Comparison of ENCODE assay signal across 11 cellular contexts in the genomic region with DNA sequence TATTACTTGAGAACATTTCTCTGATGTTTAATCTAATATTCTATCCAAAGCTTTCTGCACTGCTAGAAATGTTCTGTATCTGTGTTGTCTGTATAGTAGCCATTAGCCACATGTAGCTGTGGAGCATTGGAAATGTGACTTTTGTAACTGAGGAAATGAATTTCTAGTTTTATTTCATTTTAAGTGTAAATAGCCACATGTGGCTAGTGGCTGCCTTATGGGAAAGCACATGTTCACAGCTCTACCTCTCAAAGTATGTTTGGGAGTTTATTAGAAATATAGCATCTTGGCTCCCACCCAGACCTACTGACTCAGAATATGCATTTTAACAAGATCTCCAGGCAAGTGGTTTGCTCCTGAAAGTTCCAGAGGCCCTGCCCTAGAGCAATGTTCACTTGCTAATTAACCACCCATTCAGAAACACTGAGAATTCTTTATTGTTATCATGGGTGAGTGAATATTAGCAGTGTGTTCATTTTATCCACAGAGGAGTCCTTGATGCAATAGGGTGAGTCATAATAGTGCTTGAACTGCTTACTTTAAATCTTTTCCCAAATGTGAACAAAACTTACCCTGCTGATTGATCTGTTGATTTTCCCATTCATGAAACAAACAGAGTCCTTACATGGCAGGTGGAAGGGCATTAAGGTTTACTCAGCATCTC.
A peak's percentile ranks its signal among the peaks of the same experiment; 100 is the strongest.
DNase-seq lines count a peak whose midpoint lies in the region; ATAC-seq and TF ChIP-seq lines count a peak whose summit lies in the region.
"Had no signal": no experiment of that assay in that cellular context is flagged by ENCODE, and none has a peak within 500 bp of the region (broad histone marks: within the 10 kb centered on the region; RNA-seq: fewer than 3 reads in every experiment).

No MANE protein-coding gene starts in this region.

- H3K4me3 Mint-ChIP-seq in activated CD4-positive, alpha-beta T cell treated with anti-CD3 and anti-CD28 coated beads, Interleukin-2, amount 10 ng/mL, durations not matched to agents 7 days and 5 days, result no peak overlapping the region
- H3K4me3 Mint-ChIP-seq: central memory CD8-positive, alpha-beta T cell had no signal

- H3K36me3 ChIP-seq in HCT116 (ENCODE audit: control insufficient read depth in 1 of 2, insufficient read depth in 2 of 2, low read length in 2 of 2), result no peaks in the 10 kb centered on the region
- no peaks in the 10 kb centered on the region for H3K36me3 ChIP-seq in ovary

- H3K9me3 ChIP-seq in HCT116 (ENCODE audit: control insufficient read depth in 1 of 2, insufficient read depth in 1 of 2, low read depth in 1 of 2, low read length in 2 of 2) (no peaks in the 10 kb centered on the region), ovary (no peaks in the 10 kb centered on the region)

- no peak overlapping the region for H3K27ac ChIP-seq in HCT116 (ENCODE audit: low read depth, low read length)
- no peak overlapping the region for H3K27ac ChIP-seq in ovary

- H3K27me3 Mint-ChIP-seq in activated CD4-positive, alpha-beta T cell treated with anti-CD3 and anti-CD28 coated beads, Interleukin-2, amount 10 ng/mL, durations not matched to agents 7 days and 5 days, result no peaks in the 10 kb centered on the region
- H3K27me3 Mint-ChIP-seq: central memory CD8-positive, alpha-beta T cell had no signal

- intact Hi-C loops in HCT116 (cut with micrococcal nuclease), result no loop called here
- intact Hi-C loops in ovary (cut with DNase I), result no loop called here

- no peaks in the 10 kb centered on the region for H4K20me1 ChIP-seq in HCT116 (ENCODE audit: insufficient read depth)

- no peaks in the 10 kb centered on the region for H3K9me2 ChIP-seq in HCT116 (ENCODE audit: insufficient read depth)

- TF ChIP-seq POLR2A in HCT116 (IDR thresholded peaks at IDR 0.05; ENCODE audit: borderline replicate concordance, extremely low read depth, insufficient read depth, insufficient read length) (no peak), ovary (IDR thresholded peaks at IDR 0.05) (no peak)

- BruUV-seq in HCT116 (replicated peaks; lab: Mats Ljungman, UMichigan), result no TSS peak

- H3K27ac Mint-ChIP-seq in activated CD4-positive, alpha-beta T cell treated with anti-CD3 and anti-CD28 coated beads, Interleukin-2, amount 10 ng/mL, durations not matched to agents 7 days and 5 days, result no peak overlapping the region

- no peaks in the 10 kb centered on the region for H3K4me1 Mint-ChIP-seq in activated CD4-positive, alpha-beta T cell treated with anti-CD3 and anti-CD28 coated beads, Interleukin-2, amount 10 ng/mL, durations not matched to agents 7 days and 5 days

- TF ChIP-seq CTCF in HCT116 (IDR thresholded peaks at IDR 0.05 in 2 of 3, conservative IDR thresholded peaks at IDR 0.05 in 1 of 3; ENCODE audit: borderline replicate concordance in 1 of 3, insufficient read depth in 1 of 3, low read depth in 2 of 3, low read length in 2 of 3) (no peak), foreskin fibroblast (IDR thresholded peaks at IDR 0.05; ENCODE audit: low read depth, low read length) (no peak), ovary (IDR thresholded peaks at IDR 0.05) (no peak)

- H3K4me2 ChIP-seq in HCT116 (ENCODE audit: low read length), result no peak overlapping the region

- no peak overlapping the region for H3K4me3 ChIP-seq in HCT116 (replicated peaks in 1 of 2; ENCODE audit: low read depth in 1 of 2, low read length in 2 of 2)
- no peak overlapping the region for H3K4me3 ChIP-seq in foreskin fibroblast (ENCODE audit: low read depth in 1 of 2, low read length in 2 of 2)
- H3K4me3 ChIP-seq in ovary, result no peak overlapping the region
- H3K4me3 ChIP-seq: K562 had no signal

- CTCF ChIA-PET in HCT116 (lab: Charles Lee), result no interaction called here
- CTCF ChIA-PET in activated CD4-positive, alpha-beta T cell treated with anti-CD3 and anti-CD28 coated beads, Interleukin-2, amount 10 ng/mL, durations not matched to agents 7 days and 5 days (lab: Charles Lee), result no interaction called here

- H3K4me1 ChIP-seq in HCT116 (ENCODE audit: control insufficient read depth in 1 of 2, insufficient read depth in 2 of 2, low read length in 2 of 2) (no peaks in the 10 kb centered on the region), ovary (ENCODE audit: insufficient read depth) (no peaks in the 10 kb centered on the region)

- no peaks in the 10 kb centered on the region for H3K36me3 Mint-ChIP-seq in activated CD4-positive, alpha-beta T cell treated with anti-CD3 and anti-CD28 coated beads, Interleukin-2, amount 10 ng/mL, durations not matched to agents 7 days and 5 days (ENCODE audit: low read depth)

- TF ChIP-seq RAD21 in HCT116 (IDR thresholded peaks at IDR 0.05; ENCODE audit: low read depth), result no peak

- no peak overlapping the region for H2AFZ ChIP-seq in HCT116 (ENCODE audit: low read depth, low read length, poor library complexity, severe bottlenecking)

- ATAC-seq in HCT116 (no peak), GM18858 (IDR thresholded peaks at IDR 0.05; ENCODE audit: unreplicated experiment) (no peak)
- ATAC-seq: K562 had no signal

- POLR2A ChIA-PET in HCT116 (lab: Charles Lee), result no interaction called here
- POLR2A ChIA-PET in activated CD4-positive, alpha-beta T cell treated with anti-CD3 and anti-CD28 coated beads, Interleukin-2, amount 10 ng/mL, durations not matched to agents 7 days and 5 days (lab: Charles Lee), result no interaction called here

- DNase-seq in AG20443 (ENCODE audit: low spot score), result peak; percentile 42
- peak; percentile 6 for DNase-seq in HCT116 (ENCODE audit: low read depth, low spot score)
- DNase-seq in SHP77 (lab: John Stamatoyannopoulos, UW), result peak; percentile 17 to 34
- peak; percentile 77 to 88 for DNase-seq in foreskin fibroblast
- no peak for DNase-seq in activated CD4-positive, alpha-beta T cell treated with anti-CD3 and anti-CD28 coated beads, Interleukin-2, amount 10 ng/mL, durations not matched to agents 7 days and 5 days
- no peak for DNase-seq in ovary
- no peak for DNase-seq in activated naive CD4-positive, alpha-beta T cell treated with Interleukin-2 at 50 U/mL for 16 hours
- DNase-seq: stimulated activated CD8-positive, alpha-beta memory T cell treated with anti-CD3 and anti-CD28 coated beads, Interleukin-4, amount 100 ng/mL, for 48 hours had no signal

- H3K27me3 ChIP-seq in HCT116 (ENCODE audit: insufficient read depth, low read length) (no peaks in the 10 kb centered on the region), ovary (no peaks in the 10 kb centered on the region)

- no peaks in the 10 kb centered on the region for H3K79me2 ChIP-seq in HCT116 (ENCODE audit: insufficient read depth, low read length)

- no peak overlapping the region for H3K9ac ChIP-seq in HCT116 (ENCODE audit: low read length)

- no peaks in the 10 kb centered on the region for H3K9me3 Mint-ChIP-seq in activated CD4-positive, alpha-beta T cell treated with anti-CD3 and anti-CD28 coated beads, Interleukin-2, amount 10 ng/mL, durations not matched to agents 7 days and 5 days
- H3K9me3 Mint-ChIP-seq: central memory CD8-positive, alpha-beta T cell had no signal

- no peak for TF ChIP-seq EP300 in ovary (IDR thresholded peaks at IDR 0.05)

- RAD21 ChIA-PET in HCT116 (lab: Charles Lee; ENCODE audit: low non-redundant PET in 1 of 2, low total read pairs in 2 of 2, uncharacterized antibody in 2 of 2, unreplicated experiment in 2 of 2), result no interaction called here

TF ChIP-seq in HCT116, 20 proteins besides CTCF, POLR2A, EP300 and RAD21:
- TF ChIP-seq EZH2 (IDR thresholded peaks at IDR 0.05) (no peak), JUND (IDR thresholded peaks at IDR 0.05) (0 out of 2 replicates have a peak, but pooled peaks have one; percentile 14), TCF7L2 (IDR thresholded peaks at IDR 0.05; ENCODE audit: borderline replicate concordance, extremely low read depth, insufficient read depth, insufficient read length) (no peak)
TF ChIP-seq in HCT116: peak in this region for 1.

Comparison
In these comparisons a context has a peak if more than half of its experiments do, and no peak if none do; other contexts are left out.
1. DNase-seq: peak in AG20443 (single experiment), HCT116 (single experiment), SHP77 (2 of 2) and foreskin fibroblast (2 of 2); none in activated CD4-positive, alpha-beta T cell treated with anti-CD3 and anti-CD28 coated beads, Interleukin-2, amount 10 ng/mL, durations not matched to agents 7 days and 5 days (single experiment), ovary (0 of 5) and activated naive CD4-positive, alpha-beta T cell treated with Interleukin-2 at 50 U/mL for 16 hours (single experiment).